In genomic region chr22:49451070-49451840, GRCh38 we compare ENCODE assay signal across 24 cellular contexts.
DNase-seq lines count a peak whose midpoint lies in the region; ATAC-seq, FAIRE-seq and TF ChIP-seq lines count a peak whose summit lies in the region.
"Had no signal": no experiment of that assay in that cellular context is flagged by ENCODE, and none has a peak within 500 bp of the region (broad histone marks: within the 10 kb centered on the region; RNA-seq: fewer than 3 reads in every experiment).

No MANE protein-coding gene starts in this region.

- ATAC-seq in GM18520 (IDR thresholded peaks at IDR 0.05; ENCODE audit: unreplicated experiment), result no peak
- ATAC-seq: CD8-positive, alpha-beta T cell had no signal

- DNase-seq in mesothelial cell of epicardium (ENCODE audit: low spot score in 2 of 2, unreplicated experiment in 2 of 2) (no peak), urothelium cell line (ENCODE audit: low spot score) (no peak), HPDE6-E6E7 (ENCODE audit: extremely low spot score) (no peak)
- no peak for DNase-seq in stimulated activated CD4-positive, alpha-beta T cell treated with anti-CD3 and anti-CD28 coated beads, Interleukin-4, amount 100 ng/mL, for 4 hours
- DNase-seq: Calu3; CD8-positive, alpha-beta T cell; HFFc6; MG63; NCI-H1048; NCI-H1436 treated with DMSO at 0.1 percent for 48 hours; NCI-H2029; NCI-H510A; NCI-H748 treated with DMSO at 0.1 percent for 48 hours; NK-92 treated with Interleukin-12 subunit alpha and Interleukin-12 subunit beta, amount 100 ng/mL, for 24 hours; OCI-M1; Right ventricle myocardium superior had no signal

- H3K27ac ChIP-seq in HUES6 (ENCODE audit: low read depth, low read length), result no peak overlapping the region
- H3K27ac ChIP-seq: BLaER1 treated with 17β-estradiol and CSF1 and Interleukin-3, amounts not matched to agents 10 nM and 100 nM had no signal

- H3K4me1 ChIP-seq in HUES6 (ENCODE audit: control insufficient read depth, insufficient read depth, low read length) (peaks cover 24% of the 10 kb centered on the region), iPS-15b (ENCODE audit: control insufficient read depth, insufficient read depth, low read length) (peaks cover 10% of the 10 kb centered on the region)

- no peaks in the 10 kb centered on the region for H3K9me3 ChIP-seq in HUES6 (ENCODE audit: control insufficient read depth, insufficient read depth, low read depth, low read length)
- no peaks in the 10 kb centered on the region for H3K9me3 ChIP-seq in iPS-15b (ENCODE audit: control insufficient read depth, insufficient read depth, low read length)
- H3K9me3 ChIP-seq: BLaER1 treated with 17β-estradiol and CSF1 and Interleukin-3, amounts not matched to agents 10 nM and 100 nM; MG63 had no signal

- H3K4me1 Mint-ChIP-seq in mesothelial cell of epicardium, result peaks cover 27% of the 10 kb centered on the region

- H3K9ac ChIP-seq in HUES6 (ENCODE audit: low read length) (peak overlapping the region; percentile 21), iPS-15b (ENCODE audit: low read depth, low read length) (no peak overlapping the region)
- H3K9ac ChIP-seq: BLaER1 treated with 17β-estradiol and CSF1 and Interleukin-3, amounts not matched to agents 10 nM and 100 nM had no signal

- peaks cover 56% of the 10 kb centered on the region for H3K27me3 Mint-ChIP-seq in mesothelial cell of epicardium (ENCODE audit: low read depth)
- H3K27me3 Mint-ChIP-seq: IgD-negative memory B cell had no signal

- peak overlapping the region; percentile 5 for H3K4me3 Mint-ChIP-seq in mesothelial cell of epicardium
- H3K4me3 Mint-ChIP-seq: CD8-positive, alpha-beta T cell; HFFc6 had no signal

- H3K36me3 ChIP-seq in HUES6 (ENCODE audit: control insufficient read depth, insufficient read depth, low read length) (no peaks in the 10 kb centered on the region), iPS-15b (ENCODE audit: control insufficient read depth, insufficient read depth, low read length) (no peaks in the 10 kb centered on the region)
- H3K36me3 ChIP-seq: BLaER1 treated with 17β-estradiol and CSF1 and Interleukin-3, amounts not matched to agents 10 nM and 100 nM; MG63 had no signal

- no peak overlapping the region for H3K27ac Mint-ChIP-seq in mesothelial cell of epicardium
- H3K27ac Mint-ChIP-seq: CD8-positive, alpha-beta T cell; HFFc6; IgD-negative memory B cell had no signal

- no peaks in the 10 kb centered on the region for H3K9me3 Mint-ChIP-seq in mesothelial cell of epicardium
- H3K9me3 Mint-ChIP-seq: CD8-positive, alpha-beta T cell had no signal

- peak; percentile 27 for FAIRE-seq in urothelium cell line (lab: Jason Lieb, UNC)
- FAIRE-seq: GM12891, GM18507, H54 had no signal

- H3K4me3 ChIP-seq in HUES6 (ENCODE audit: low read depth, low read length) (peak overlapping the region; percentile 48), iPS-15b (ENCODE audit: low read depth, low read length) (peak overlapping the region; percentile 31)
- H3K4me3 ChIP-seq: BLaER1 treated with 17β-estradiol and CSF1 and Interleukin-3, amounts not matched to agents 10 nM and 100 nM; MG63 had no signal

- TF ChIP-seq CTCF in mesothelial cell of epicardium (IDR thresholded peaks at IDR 0.05; ENCODE audit: unreplicated experiment), result no peak

- H3K36me3 Mint-ChIP-seq in mesothelial cell of epicardium, result no peaks in the 10 kb centered on the region
- H3K36me3 Mint-ChIP-seq: CD8-positive, alpha-beta T cell had no signal

- H3K27me3 ChIP-seq in HUES6 (ENCODE audit: control insufficient read depth, insufficient read depth, low read length) (peaks cover 45% of the 10 kb centered on the region), iPS-15b (ENCODE audit: control insufficient read depth, insufficient read depth, low read length) (peaks cover 26% of the 10 kb centered on the region)
